In genomic region chr7:74788369-74789150, GRCh38 we compare ENCODE assay signal across 8 cellular contexts. TPM values are rescaled to one million over a fixed set of nuclear protein-coding genes. Genes with fewer than 3 reads are reported as not detected.
DNase-seq lines count a peak whose midpoint lies in the region; ATAC-seq, FAIRE-seq and TF ChIP-seq lines count a peak whose summit lies in the region.
"Not testable (repeated sequence)": the region's sequence is repeated elsewhere in the genome, so short reads cannot be mapped to it uniquely, and the experiment has no call there.

No MANE protein-coding gene starts in this region.

- H3K27me3 ChIP-seq in osteoblast (ENCODE audit: insufficient read depth, low read length) = not testable (repeated sequence)

- H3K27ac ChIP-seq in osteoblast (ENCODE audit: low read depth, low read length); substantia nigra (ENCODE audit: low read depth, low read length, poor library complexity, severe bottlenecking): not testable (repeated sequence)

- not testable (repeated sequence) for H4K20me1 ChIP-seq in osteoblast (ENCODE audit: insufficient read depth, low read length)

- TF ChIP-seq CTCF in osteoblast (IDR thresholded peaks at IDR 0.05; ENCODE audit: extremely low read depth, low read depth, low read length) = not testable (repeated sequence)

- H3K4me1 ChIP-seq in osteoblast (ENCODE audit: insufficient read depth, low read length) = not testable (repeated sequence)

- ATAC-seq in GM18505 (IDR thresholded peaks at IDR 0.05; ENCODE audit: unreplicated experiment) (peak; percentile 89), HG02938 (IDR thresholded peaks at IDR 0.05; ENCODE audit: unreplicated experiment) (peak; percentile 91)

- H3K36me3 ChIP-seq in osteoblast (ENCODE audit: insufficient read depth, low read length) = not testable (repeated sequence)

- FAIRE-seq in frontal cortex (lab: Jason Lieb, UNC) = peak; percentile 67

- TF ChIP-seq POLR2A in GM18505 (IDR thresholded peaks at IDR 0.05; ENCODE audit: borderline replicate concordance, extremely low read depth, insufficient read depth, insufficient read length) = not testable (repeated sequence)

- not testable (repeated sequence) for H3K4me2 ChIP-seq in osteoblast (ENCODE audit: insufficient read depth, low read length)

- not testable (repeated sequence) for H3K79me2 ChIP-seq in osteoblast (ENCODE audit: insufficient read depth, low read length)

- H3K9me3 ChIP-seq in osteoblast (ENCODE audit: low read depth, low read length) = not testable (repeated sequence)

- H2AFZ ChIP-seq in osteoblast (ENCODE audit: low read length) = not testable (repeated sequence)

- peak overlapping the region; percentile 40 for H3K4me3 ChIP-seq in osteoblast (ENCODE audit: insufficient read depth, low read length)

- DNase-seq in NCI-H146 treated with DMSO at 0.1 percent for 48 hours (lab: John Stamatoyannopoulos, UW; ENCODE audit: unreplicated experiment) (peak; percentile 59), SKM-1 (lab: John Stamatoyannopoulos, UW; ENCODE audit: unreplicated experiment) (peak; percentile 41), substantia nigra (lab: John Stamatoyannopoulos, UW) (peak; percentile 11 to 95 (median 88))
- peak; percentile 95 for DNase-seq in activated naive CD4-positive, alpha-beta T cell treated with Interleukin-2 at 50 U/mL for 16 hours
- DNase-seq in frontal cortex (ENCODE audit: low spot score in 2 of 2); osteoblast (ENCODE audit: insufficient read length, low spot score, missing footprints): not testable (repeated sequence)

RNA-seq across cellular contexts. Expression of gene NCF1, which starts 14.7 kb away (rescaled TPM):
- total RNA-seq in frontal cortex (under 0.01 TPM), osteoblast (under 0.01 TPM in 1 of 2 replicates, not detected in the other)
